Comparison of ENCODE assay signal across 24 cellular contexts in genomic region chr7:21013765-21014502, GRCh38.
DNase-seq lines count a peak whose midpoint lies in the region; ATAC-seq, FAIRE-seq and TF ChIP-seq lines count a peak whose summit lies in the region.
"Had no signal": no experiment of that assay in that cellular context is flagged by ENCODE, and none has a peak within 500 bp of the region (broad histone marks: within the 10 kb centered on the region; RNA-seq: fewer than 3 reads in every experiment).

No MANE protein-coding gene starts in this region.

- dilution Hi-C loops in mammary epithelial cell (cut with HindIII; ENCODE audit: low sequenced_read_pairs): no loop called here

- DNase-seq in DMS53 (lab: John Stamatoyannopoulos, UW) (peak; percentile 43), H54 (ENCODE audit: insufficient read length, low spot score) (no peak), mammary epithelial cell (peak; percentile 80), foreskin keratinocyte (peak; percentile 71 to 85), SW 1271 (lab: John Stamatoyannopoulos, UW) (no peak), A673 (ENCODE audit: low spot score) (no peak), OCI-M1 (lab: John Stamatoyannopoulos, UW) (no peak), HTR-8/SVneo (ENCODE audit: insufficient read length, low spot score) (no peak)
- DNase-seq: CD4-positive, CD25-positive, alpha-beta regulatory T cell; DMS153; GOT3; HCEC 1CT; NCI-H1092 treated with DMSO at 0.1 percent for 48 hours; NCI-H1436 treated with DMSO at 0.1 percent for 48 hours; NCI-H187 treated with DMSO at 0.1 percent for 48 hours; NCI-H2171 treated with DMSO at 0.1 percent for 48 hours; NCI-H345; NCI-H510A treated with DMSO at 0.1 percent for 48 hours; NCI-H774; PC-9; RPMI8226; SHP77 treated with DMSO at 0.1 percent for 48 hours had no signal

- H3K27me3 ChIP-seq in mammary epithelial cell (ENCODE audit: insufficient read depth, low read length) (no peaks in the 10 kb centered on the region), foreskin keratinocyte (no peaks in the 10 kb centered on the region), A673 (replicated peaks; ENCODE audit: insufficient read depth, low read depth, low read length, poor library complexity) (no peaks in the 10 kb centered on the region)
- H3K27me3 ChIP-seq: BLaER1 had no signal

- peaks cover 34% of the 10 kb centered on the region for H3K4me1 ChIP-seq in mammary epithelial cell (ENCODE audit: insufficient read depth, low read length)
- H3K4me1 ChIP-seq in foreskin keratinocyte: peaks cover 32% of the 10 kb centered on the region
- H3K4me1 ChIP-seq in A673 (ENCODE audit: insufficient read depth, low read length, poor library complexity, severe bottlenecking): no peaks in the 10 kb centered on the region
- H3K4me1 ChIP-seq: BLaER1 had no signal

- peak; percentile 81 for ATAC-seq in foreskin keratinocyte

- H3K9ac ChIP-seq in mammary epithelial cell (ENCODE audit: insufficient read depth, low read length): peak overlapping the region; percentile 53
- H3K9ac ChIP-seq: BLaER1 had no signal

- H3K79me2 ChIP-seq in mammary epithelial cell (ENCODE audit: insufficient read depth, low read length): no peaks in the 10 kb centered on the region

- H3K4me2 ChIP-seq in mammary epithelial cell (ENCODE audit: insufficient read depth, low read depth, low read length): peak overlapping the region; percentile 31
- H3K4me2 ChIP-seq: BLaER1, PC-9 had no signal

- WGBS in mammary epithelial cell (ENCODE audit: low coverage, missing lambda C conversion rate): 2% methylated on average over 3 of the region's 3 CpGs

- no peaks in the 10 kb centered on the region for H4K20me1 ChIP-seq in mammary epithelial cell (ENCODE audit: insufficient read depth, low read length)
- H4K20me1 ChIP-seq: BLaER1 had no signal

- TSS peak; percentile 59 for BruUV-seq in mammary epithelial cell (replicated peaks; lab: Mats Ljungman, UMichigan)
- no TSS peak for BruUV-seq in A673 (replicated peaks; lab: Mats Ljungman, UMichigan)

- no peak for TF ChIP-seq CTCF in mammary epithelial cell (conservative IDR thresholded peaks at IDR 0.05 in 1 of 2, IDR thresholded peaks at IDR 0.05 in 1 of 2; ENCODE audit: extremely low read depth in 1 of 2, insufficient read depth in 1 of 2, low read depth in 1 of 2, low read length in 2 of 2)
- no peak for TF ChIP-seq CTCF in foreskin keratinocyte (conservative IDR thresholded peaks at IDR 0.05)
- no peak for TF ChIP-seq CTCF in A673 (conservative IDR thresholded peaks at IDR 0.05; ENCODE audit: low read depth, low read length)

- intact Hi-C loops in mammary epithelial cell (cut with micrococcal nuclease) (loop anchor here (5.0 kb wide), 3 partner anchors 73 to 413 kb away; partner anchors contain the start of gene SP4), A673 (cut with micrococcal nuclease; ENCODE audit: unreplicated experiment) (no loop called here)

- peaks cover 9% of the 10 kb centered on the region for H3K9me3 ChIP-seq in mammary epithelial cell (replicated peaks; ENCODE audit: insufficient read depth, low read length)
- no peaks in the 10 kb centered on the region for H3K9me3 ChIP-seq in A673 (ENCODE audit: low read depth, low read length, poor library complexity, severe bottlenecking)
- H3K9me3 ChIP-seq: BLaER1 had no signal

- CTCF ChIA-PET in mammary epithelial cell (lab: Charles Lee; ENCODE audit: low non-redundant PET) (no interaction called here), A673 (lab: Charles Lee) (no interaction called here)

- H3K36me3 ChIP-seq in mammary epithelial cell (ENCODE audit: insufficient read depth, low read length) (no peaks in the 10 kb centered on the region), A673 (ENCODE audit: insufficient read depth, low read length, poor library complexity, severe bottlenecking) (no peaks in the 10 kb centered on the region)
- H3K36me3 ChIP-seq: BLaER1 had no signal

- no peak for TF ChIP-seq POLR2A in H54 (IDR thresholded peaks at IDR 0.05; ENCODE audit: low read depth, low read length)

- FAIRE-seq in H54 (lab: Jason Lieb, UNC): peak; percentile 36
- no peak for FAIRE-seq in HTR-8/SVneo (lab: Jason Lieb, UNC)
- FAIRE-seq: G401.6 had no signal

- POLR2A ChIA-PET in A673 (lab: Charles Lee; ENCODE audit: low non-redundant PET): no interaction called here

- peak overlapping the region; percentile 95 for H3K27ac ChIP-seq in mammary epithelial cell (ENCODE audit: insufficient read depth, low read depth, low read length)
- H3K27ac ChIP-seq in foreskin keratinocyte: peak overlapping the region; percentile 2
- H3K27ac ChIP-seq in A673 (ENCODE audit: low read depth, low read length, poor library complexity, severe bottlenecking): no peak overlapping the region
- H3K27ac ChIP-seq: BLaER1, PC-9 had no signal

- in situ Hi-C loops in mammary epithelial cell (cut with MboI; ENCODE audit: low sequenced_read_pairs in 2 of 2): no loop called here

- no peak overlapping the region for H3K4me3 ChIP-seq in mammary epithelial cell (replicated peaks in 1 of 3; ENCODE audit: insufficient read depth in 1 of 3, low read depth in 2 of 3, low read length in 3 of 3)
- no peak overlapping the region for H3K4me3 ChIP-seq in A673 (ENCODE audit: low read depth, low read length, poor library complexity, severe bottlenecking)
- H3K4me3 ChIP-seq: BLaER1, PC-9 had no signal

- no peak overlapping the region for H2AFZ ChIP-seq in mammary epithelial cell (ENCODE audit: low read depth, low read length)
- H2AFZ ChIP-seq: PC-9 had no signal

Comparison
In these comparisons a context has a peak if more than half of its experiments do, and no peak if none do; other contexts are left out.
1. DNase-seq: peak in DMS53 (single experiment), mammary epithelial cell (single experiment) and foreskin keratinocyte (2 of 2); none in H54 (single experiment), SW 1271 (0 of 2), A673 (single experiment), OCI-M1 (single experiment) and HTR-8/SVneo (single experiment).